Comparison of ENCODE assay signal across 16 cellular contexts in genomic region chr6:1212919-1213318, GRCh38.
A peak's percentile ranks its signal among the peaks of the same experiment; 100 is the strongest.
DNase-seq lines count a peak whose midpoint lies in the region; TF ChIP-seq lines count a peak whose summit lies in the region.
"Had no signal": no experiment of that assay in that cellular context is flagged by ENCODE, and none has a peak within 500 bp of the region (broad histone marks: within the 10 kb centered on the region; RNA-seq: fewer than 3 reads in every experiment).

No MANE protein-coding gene starts in this region.

- H3K4me3 ChIP-seq in choroid plexus epithelial cell (ENCODE audit: low read depth, low read length) (no peak overlapping the region), neural cell (ENCODE audit: low read length) (no peak overlapping the region)
- H3K4me3 ChIP-seq: BLaER1 treated with 17β-estradiol and CSF1 and Interleukin-3, amounts not matched to agents 10 nM and 100 nM; GM23248 had no signal

- H3K27me3 ChIP-seq in neural cell (ENCODE audit: insufficient read depth, low read depth, low read length): no peaks in the 10 kb centered on the region
- H3K27me3 ChIP-seq: BLaER1 treated with 17β-estradiol and CSF1 and Interleukin-3, amounts not matched to agents 10 nM and 100 nM had no signal

- H3K4me2 ChIP-seq in neural cell (ENCODE audit: low read length): no peak overlapping the region
- H3K4me2 ChIP-seq: BLaER1 treated with 17β-estradiol and CSF1 and Interleukin-3, amounts not matched to agents 10 nM and 100 nM had no signal

- TF ChIP-seq EP300 in neural cell (conservative IDR thresholded peaks at IDR 0.05; ENCODE audit: poor library complexity, severe bottlenecking): peak; percentile 33

- H3F3A ChIP-seq in neural cell (ENCODE audit: insufficient read depth, low read length, poor library complexity, severe bottlenecking): no peaks in the 10 kb centered on the region

- TF ChIP-seq CTCF in choroid plexus epithelial cell (conservative IDR thresholded peaks at IDR 0.05; ENCODE audit: low read depth, low read length): no peak
- TF ChIP-seq CTCF in neural cell (IDR thresholded peaks at IDR 0.05; ENCODE audit: poor library complexity, severe bottlenecking): no peak

- no peak overlapping the region for H3K9ac ChIP-seq in neural cell (ENCODE audit: low read length)
- H3K9ac ChIP-seq: BLaER1 treated with 17β-estradiol and CSF1 and Interleukin-3, amounts not matched to agents 10 nM and 100 nM; GM23248 had no signal

- no peaks in the 10 kb centered on the region for H3K36me3 ChIP-seq in neural cell (ENCODE audit: insufficient read depth, low read length)
- H3K36me3 ChIP-seq: BE2C; BLaER1 treated with 17β-estradiol and CSF1 and Interleukin-3, amounts not matched to agents 10 nM and 100 nM had no signal

- H3K9me2 ChIP-seq in neural cell (ENCODE audit: insufficient read depth, low read length): no peaks in the 10 kb centered on the region

- H4K20me1 ChIP-seq in neural cell (ENCODE audit: insufficient read depth): no peaks in the 10 kb centered on the region
- H4K20me1 ChIP-seq: BLaER1 treated with 17β-estradiol and CSF1 and Interleukin-3, amounts not matched to agents 10 nM and 100 nM had no signal

- H3K27ac ChIP-seq in neural cell (ENCODE audit: low read length): no peak overlapping the region
- H3K27ac ChIP-seq: 22Rv1; BLaER1 treated with 17β-estradiol and CSF1 and Interleukin-3, amounts not matched to agents 10 nM and 100 nM; GM23248 had no signal

- peak; percentile 52 for DNase-seq in Ammon's horn (ENCODE audit: low spot score)
- DNase-seq in choroid plexus epithelial cell (ENCODE audit: low read depth): peak; percentile 37
- no peak for DNase-seq in activated CD4-positive, CD25-positive, alpha-beta regulatory T cell treated with anti-CD3 and anti-CD28 coated beads, Interleukin-2, amount 50 U/mL, for 72 hours
- no peak for DNase-seq in central memory CD4-positive, alpha-beta T cell
- no peak for DNase-seq in G401 (ENCODE audit: low spot score)
- DNase-seq: BE2C; CD4-positive, alpha-beta T cell; CD8-positive, alpha-beta memory T cell; DMS 273 treated with DMSO at 0.1 percent for 48 hours; DMS79; GM23248; H7; HCEC 1CT had no signal

- no peaks in the 10 kb centered on the region for H3K9me3 ChIP-seq in neural cell (ENCODE audit: low read length)
- H3K9me3 ChIP-seq: BE2C had no signal

- TF ChIP-seq RAD21 in neural cell (conservative IDR thresholded peaks at IDR 0.05): no peak

- H3K79me2 ChIP-seq in neural cell (replicated peaks; ENCODE audit: insufficient read depth, low read length): no peaks in the 10 kb centered on the region

- in situ Hi-C loops in G401 (cut with HindIII; ENCODE audit: low sequenced_read_pairs): no loop called here

- H2AFZ ChIP-seq in neural cell (ENCODE audit: low read depth, low read length): no peak overlapping the region
- H2AFZ ChIP-seq: GM23248 had no signal

TF ChIP-seq in neural cell, 6 proteins besides CTCF, POLR2A, EP300 and RAD21:
- TF ChIP-seq SMC3 (conservative IDR thresholded peaks at IDR 0.05; ENCODE audit: poor library complexity): no peak
- TF ChIP-seq POLR2AphosphoS5 (IDR thresholded peaks at IDR 0.05): peak; percentile 40
- no peak for TF ChIP-seq MXI1 (conservative IDR thresholded peaks at IDR 0.05; ENCODE audit: poor library complexity, severe bottlenecking)
- peak; percentile 71 for TF ChIP-seq REST (IDR thresholded peaks at IDR 0.05; ENCODE audit: borderline replicate concordance)
- TF ChIP-seq EZH2 (IDR thresholded peaks at IDR 0.05; ENCODE audit: borderline replicate concordance, insufficient read depth, low read length, poor library complexity, severe bottlenecking): no peak
- TF ChIP-seq TAF1 (IDR thresholded peaks at IDR 0.05; ENCODE audit: low read depth): no peak
TF ChIP-seq in neural cell: peak in this region for 2.

Comparison
In these comparisons a context has a peak if more than half of its experiments do, and no peak if none do; other contexts are left out.
1. DNase-seq: peak in Ammon's horn (single experiment) and choroid plexus epithelial cell (single experiment); none in activated CD4-positive, CD25-positive, alpha-beta regulatory T cell treated with anti-CD3 and anti-CD28 coated beads, Interleukin-2, amount 50 U/mL, for 72 hours (single experiment), central memory CD4-positive, alpha-beta T cell (single experiment) and G401 (single experiment).